Comparison of ENCODE assay signal across 8 cellular contexts in genomic region chr12:105107497-105108371, GRCh38. TPM values are rescaled to one million over a fixed set of nuclear protein-coding genes. Genes with fewer than 3 reads are reported as not detected.
DNase-seq lines count a peak whose midpoint lies in the region; ATAC-seq and TF ChIP-seq lines count a peak whose summit lies in the region.

TSS of gene WASHC4 (plus strand) at chr12:105107731. CDS start at chr12:105107801, 70 bp downstream.

- peak within 1 kb of the TSS; percentile 87 for H2BK5ac ChIP-seq in mesenchymal stem cell (ENCODE audit: low read depth, low read length, poor library complexity, severe bottlenecking)

- H3K4ac ChIP-seq in mesenchymal stem cell (ENCODE audit: low read depth in 1 of 2, low read length in 2 of 2), result peak within 1 kb of the TSS; percentile 83 to 100

- peak within 1 kb of the TSS; percentile 26 for H2BK15ac ChIP-seq in mesenchymal stem cell (ENCODE audit: low read depth, poor library complexity, severe bottlenecking)

- CTCF ChIA-PET in Caco-2 (lab: Charles Lee), result interaction anchor here (0.9 kb wide), 1 partner anchor 128 kb away, joined by 3 read pairs; the partner anchor contains the start of gene APPL2

- peak within 1 kb of the TSS; percentile 92 to 100 for H3K14ac ChIP-seq in mesenchymal stem cell (ENCODE audit: low read length in 2 of 2)

- H3K9ac ChIP-seq in mesenchymal stem cell (ENCODE audit: low read length), result peak within 1 kb of the TSS; percentile 97

- 0 out of 2 replicates have a peak, but pooled peaks cover 4% of the 10 kb centered on the region for H3K9me3 ChIP-seq in Caco-2
- H3K9me3 ChIP-seq in mesenchymal stem cell (ENCODE audit: control insufficient read depth, low read length), result no peaks in the 10 kb centered on the region

- peak within 1 kb of the TSS; percentile 87 for H4K8ac ChIP-seq in mesenchymal stem cell (ENCODE audit: low read length)

- peaks cover 4% of the 10 kb centered on the region; the same call in 1 of the 2 replicates for H3K4me1 ChIP-seq in Caco-2
- peaks cover 2% of the 10 kb centered on the region for H3K4me1 ChIP-seq in mesenchymal stem cell (ENCODE audit: control insufficient read depth, insufficient read depth, low read depth, low read length)

- H3K9me3 Mint-ChIP-seq in Caco-2 (ENCODE audit: unreplicated experiment), result no peaks in the 10 kb centered on the region
- no peaks in the 10 kb centered on the region for H3K9me3 Mint-ChIP-seq in effector memory CD8-positive, alpha-beta T cell

- H3K4me2 ChIP-seq in mesenchymal stem cell (ENCODE audit: low read length, poor library complexity, severe bottlenecking), result peak within 1 kb of the TSS; percentile 64

- H3K23ac ChIP-seq in mesenchymal stem cell (ENCODE audit: low read length in 2 of 2), result peak within 1 kb of the TSS; percentile 87 to 100

- no peaks in the 10 kb centered on the region for H3K27me3 Mint-ChIP-seq in Caco-2 (ENCODE audit: insufficient read depth, unreplicated experiment)
- peaks cover 15 to 18% of the 10 kb centered on the region in 2 donors for H3K27me3 Mint-ChIP-seq in effector memory CD8-positive, alpha-beta T cell

- no peak for TF ChIP-seq CTCF in Caco-2 (IDR thresholded peaks at IDR 0.05; ENCODE audit: insufficient read depth in 1 of 2, low read depth in 1 of 2, low read length in 1 of 2, severe bottlenecking in 1 of 2, unreplicated experiment in 1 of 2)

- H3K36me3 ChIP-seq in Caco-2 (ENCODE audit: control insufficient read depth, insufficient read depth, low read length), result no peaks in the 10 kb centered on the region
- H3K36me3 ChIP-seq in mesenchymal stem cell (ENCODE audit: control insufficient read depth in 1 of 2, insufficient read depth in 2 of 2, low read depth in 1 of 2, low read length in 2 of 2), result peaks cover 0 to 16% of the 10 kb centered on the region in 2 experiments

- H4K91ac ChIP-seq in mesenchymal stem cell (ENCODE audit: low read length), result peak within 1 kb of the TSS; percentile 55

- peak; percentile 93 to 96 for DNase-seq in Caco-2
- peak in 75 of 76 experiments; percentile 35 to 93 (median 84) for DNase-seq in HUDEP-2 (lab: John Stamatoyannopoulos, UW; ENCODE audit: unreplicated experiment in 76 of 76)
- DNase-seq in NOMO-1 treated with dmso at 0.1 percent for 144 hours (lab: John Stamatoyannopoulos, UW; ENCODE audit: unreplicated experiment), result peak; percentile 94
- peak; percentile 82 to 90 (median 84) for DNase-seq in activated CD8-positive, alpha-beta memory T cell treated with anti-CD3 and anti-CD28 coated beads for 48 hours (ENCODE audit: low read depth in 2 of 3, low spot score in 2 of 3)
- peak; percentile 88 to 92 (median 91) for DNase-seq in effector memory CD8-positive, alpha-beta T cell
- peak; percentile 94 for DNase-seq in mesenchymal stem cell
- peak; percentile 91 for DNase-seq in stimulated activated CD8-positive, alpha-beta memory T cell treated with anti-CD3 and anti-CD28 coated beads, Interleukin-12 subunit alpha, Interleukin-12 subunit beta, amount 100 ng/mL, for 4 hours (ENCODE audit: low read depth)

- no peaks in the 10 kb centered on the region for H3K79me1 ChIP-seq in mesenchymal stem cell (replicated peaks; ENCODE audit: low read length, poor library complexity, severe bottlenecking)

- H3K4me3 ChIP-seq in Caco-2 (ENCODE audit: low read depth, low read length) (peak within 1 kb of the TSS; percentile 100), mesenchymal stem cell (ENCODE audit: insufficient read depth in 1 of 2, low read depth in 1 of 2, low read length in 2 of 2) (peak within 1 kb of the TSS; percentile 95 to 99)

- H2BK12ac ChIP-seq in mesenchymal stem cell (ENCODE audit: low read length in 2 of 2), result peak within 1 kb of the TSS in 1 of 2 experiments; percentile 95

- H3K4me3 Mint-ChIP-seq in Caco-2 (ENCODE audit: unreplicated experiment), result peak within 1 kb of the TSS; percentile 95
- H3K4me3 Mint-ChIP-seq in effector memory CD8-positive, alpha-beta T cell, result peak within 1 kb of the TSS; percentile 96

- intact Hi-C loops in Caco-2 (cut with micrococcal nuclease; ENCODE audit: unreplicated experiment), result loop anchor here (10.0 kb wide), 1 partner anchor 227 kb away; the partner anchor contains the start of gene C12orf75

- H3K36me3 Mint-ChIP-seq in Caco-2 (ENCODE audit: insufficient read depth, unreplicated experiment), result peaks cover 18% of the 10 kb centered on the region
- H3K36me3 Mint-ChIP-seq in effector memory CD8-positive, alpha-beta T cell (ENCODE audit: insufficient read depth), result peaks cover 11% of the 10 kb centered on the region

- POLR2A ChIA-PET in Caco-2 (lab: Charles Lee), result interaction anchor here (0.6 to 1.4 kb wide), 5 partner anchors 15 to 1268 kb away, joined by 3 to 4 read pairs (median 3); no protein-coding TSS in a partner anchor

- H3K4me1 Mint-ChIP-seq in Caco-2 (ENCODE audit: low read depth, unreplicated experiment), result peaks cover 12% of the 10 kb centered on the region
- H3K4me1 Mint-ChIP-seq in effector memory CD8-positive, alpha-beta T cell (ENCODE audit: low read depth in 2 of 2), result peaks cover 22 to 40% of the 10 kb centered on the region in 2 donors

- BruUV-seq in Caco-2 (replicated peaks; lab: Mats Ljungman, UMichigan), result no TSS peak

- H3K27me3 ChIP-seq in Caco-2 (replicated peaks; ENCODE audit: control insufficient read depth, insufficient read depth, low read length) (no peaks in the 10 kb centered on the region), mesenchymal stem cell (ENCODE audit: control insufficient read depth in 1 of 2, insufficient read depth in 1 of 2, low read length in 2 of 2) (no peaks in the 10 kb centered on the region)

- peak within 1 kb of the TSS; percentile 93 for H3K27ac Mint-ChIP-seq in Caco-2 (ENCODE audit: unreplicated experiment)
- H3K27ac Mint-ChIP-seq in effector memory CD8-positive, alpha-beta T cell, result peak within 1 kb of the TSS; percentile 96

- H3K27ac ChIP-seq in mesenchymal stem cell (ENCODE audit: low read length, poor library complexity, severe bottlenecking), result peak within 1 kb of the TSS; percentile 89

- H2AFZ ChIP-seq in mesenchymal stem cell (ENCODE audit: low read depth, low read length), result peak within 1 kb of the TSS; percentile 98

- peak within 1 kb of the TSS; percentile 2 for H2BK120ac ChIP-seq in mesenchymal stem cell (ENCODE audit: low read depth, low read length)

- H3K18ac ChIP-seq in mesenchymal stem cell (ENCODE audit: low read depth in 1 of 2, low read length in 2 of 2), result peak within 1 kb of the TSS; percentile 63 to 100

- peak; percentile 90 for ATAC-seq in GM21381 (IDR thresholded peaks at IDR 0.05; ENCODE audit: unreplicated experiment)
- peak; percentile 97 for ATAC-seq in effector memory CD8-positive, alpha-beta T cell (replicated peaks)

- peak within 1 kb of the TSS; percentile 6 for H2AK5ac ChIP-seq in mesenchymal stem cell (ENCODE audit: low read length, severe bottlenecking)

- under 1% methylated on average over 75 of the region's 85 CpGs for WGBS in mesenchymal stem cell

RNA-seq across cellular contexts. Expression of gene WASHC4, which starts in this region (rescaled TPM):
- 41.0 and 43.5 TPM in 2 replicates for total RNA-seq in Caco-2 (2022)
- polyA plus RNA-seq in mesenchymal stem cell (2013, experiment 1 of 2), result 58.2 TPM
- polyA plus RNA-seq in mesenchymal stem cell (2013, experiment 2 of 2), result 52.4 TPM

Comparison
In these comparisons a context has a peak if more than half of its experiments do, and no peak if none do; other contexts are left out.
1. Peak in every context shown above with its lines: DNase-seq, ATAC-seq, H3K4me3 ChIP-seq and H3K27ac ChIP-seq.